In the genomic region with DNA sequence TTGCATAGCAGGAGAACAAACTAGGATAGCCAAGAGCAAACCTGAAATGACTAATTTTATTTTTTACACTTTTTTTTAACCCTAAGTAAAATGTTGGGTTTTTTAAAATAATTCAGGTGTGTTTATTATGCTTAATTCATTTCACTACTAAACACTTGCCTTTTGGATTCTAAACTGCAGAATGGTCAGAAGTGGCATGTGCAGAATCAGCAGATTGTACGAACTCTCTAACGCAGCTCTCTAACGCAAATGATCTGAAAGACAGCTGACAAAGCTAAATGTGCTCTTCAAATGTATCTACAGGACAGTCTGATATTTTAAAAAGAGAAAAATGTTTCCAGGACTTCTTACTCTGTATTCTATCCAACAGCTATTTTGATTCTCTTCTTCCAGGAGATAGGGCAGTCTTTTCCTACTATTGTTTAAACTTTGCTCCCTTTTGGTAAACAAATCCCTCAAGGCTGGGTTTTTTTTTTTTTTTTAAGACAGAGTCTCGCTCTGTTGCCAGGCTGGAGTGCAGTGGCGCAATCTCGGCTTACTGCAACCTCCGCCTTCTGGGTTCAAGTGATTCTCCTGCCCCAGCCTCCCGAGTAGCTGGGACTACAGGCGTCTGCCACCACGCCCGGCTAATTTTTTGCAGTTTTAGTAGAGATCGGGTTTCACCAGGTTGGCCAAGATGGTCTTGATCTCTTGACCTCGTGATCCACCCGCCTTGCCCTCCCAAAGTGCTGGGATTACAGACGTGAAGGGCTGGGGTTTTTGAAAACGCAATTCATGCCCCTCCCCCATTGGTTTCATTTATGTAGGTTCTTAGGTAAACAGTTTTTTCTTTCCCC, we compare ENCODE assay signal across 2 cellular contexts.
TF ChIP-seq lines count a peak whose summit lies in the region.

No MANE protein-coding gene starts in this region.

TF ChIP-seq in SK-N-SH, 30 proteins besides CTCF, POLR2A, EP300 and RAD21:
- TF ChIP-seq MXI1 (IDR thresholded peaks at IDR 0.05; ENCODE audit: low read depth, low read length) (no peak), FOSL2 (IDR thresholded peaks at IDR 0.05; ENCODE audit: borderline replicate concordance, low read depth) (no peak), FOXJ3 (CRISPR knock-in tag; IDR thresholded peaks at IDR 0.05) (no peak), MEF2A (IDR thresholded peaks at IDR 0.05; ENCODE audit: borderline replicate concordance, low read depth) (no peak), NRF1 (IDR thresholded peaks at IDR 0.05; ENCODE audit: low read depth, low read length) (no peak), TAF1 (IDR thresholded peaks at IDR 0.05; ENCODE audit: borderline replicate concordance, low read depth, low read length) (no peak)
- TF ChIP-seq, protein P1, sequence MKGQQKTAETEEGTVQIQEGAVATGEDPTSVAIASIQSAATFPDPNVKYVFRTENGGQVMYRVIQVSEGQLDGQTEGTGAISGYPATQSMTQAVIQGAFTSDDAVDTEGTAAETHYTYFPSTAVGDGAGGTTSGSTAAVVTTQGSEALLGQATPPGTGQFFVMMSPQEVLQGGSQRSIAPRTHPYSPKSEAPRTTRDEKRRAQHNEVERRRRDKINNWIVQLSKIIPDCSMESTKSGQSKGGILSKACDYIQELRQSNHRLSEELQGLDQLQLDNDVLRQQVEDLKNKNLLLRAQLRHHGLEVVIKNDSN (IDR thresholded peaks at IDR 0.05; ENCODE audit: borderline replicate concordance, low read depth), result no peak
- TF ChIP-seq, protein P2, sequence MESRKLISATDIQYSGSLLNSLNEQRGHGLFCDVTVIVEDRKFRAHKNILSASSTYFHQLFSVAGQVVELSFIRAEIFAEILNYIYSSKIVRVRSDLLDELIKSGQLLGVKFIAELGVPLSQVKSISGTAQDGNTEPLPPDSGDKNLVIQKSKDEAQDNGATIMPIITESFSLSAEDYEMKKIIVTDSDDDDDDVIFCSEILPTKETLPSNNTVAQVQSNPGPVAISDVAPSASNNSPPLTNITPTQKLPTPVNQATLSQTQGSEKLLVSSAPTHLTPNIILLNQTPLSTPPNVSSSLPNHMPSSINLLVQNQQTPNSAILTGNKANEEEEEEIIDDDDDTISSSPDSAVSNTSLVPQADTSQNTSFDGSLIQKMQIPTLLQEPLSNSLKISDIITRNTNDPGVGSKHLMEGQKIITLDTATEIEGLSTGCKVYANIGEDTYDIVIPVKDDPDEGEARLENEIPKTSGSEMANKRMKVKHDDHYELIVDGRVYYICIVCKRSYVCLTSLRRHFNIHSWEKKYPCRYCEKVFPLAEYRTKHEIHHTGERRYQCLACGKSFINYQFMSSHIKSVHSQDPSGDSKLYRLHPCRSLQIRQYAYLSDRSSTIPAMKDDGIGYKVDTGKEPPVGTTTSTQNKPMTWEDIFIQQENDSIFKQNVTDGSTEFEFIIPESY (IDR thresholded peaks at IDR 0.05; ENCODE audit: borderline replicate concordance, low read depth), result no peak

TF ChIP-seq in SK-N-SH treated with all-trans-retinoic acid at 6 μM for 48 hours, 23 proteins besides CTCF, POLR2A, EP300 and RAD21:
- TF ChIP-seq, protein P3, sequence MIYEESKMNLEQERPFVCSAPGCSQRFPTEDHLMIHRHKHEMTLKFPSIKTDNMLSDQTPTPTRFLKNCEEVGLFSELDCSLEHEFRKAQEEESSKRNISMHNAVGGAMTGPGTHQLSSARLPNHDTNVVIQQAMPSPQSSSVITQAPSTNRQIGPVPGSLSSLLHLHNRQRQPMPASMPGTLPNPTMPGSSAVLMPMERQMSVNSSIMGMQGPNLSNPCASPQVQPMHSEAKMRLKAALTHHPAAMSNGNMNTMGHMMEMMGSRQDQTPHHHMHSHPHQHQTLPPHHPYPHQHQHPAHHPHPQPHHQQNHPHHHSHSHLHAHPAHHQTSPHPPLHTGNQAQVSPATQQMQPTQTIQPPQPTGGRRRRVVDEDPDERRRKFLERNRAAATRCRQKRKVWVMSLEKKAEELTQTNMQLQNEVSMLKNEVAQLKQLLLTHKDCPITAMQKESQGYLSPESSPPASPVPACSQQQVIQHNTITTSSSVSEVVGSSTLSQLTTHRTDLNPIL (CRISPR knock-in tag; IDR thresholded peaks at IDR 0.05; ENCODE audit: low read depth), result no peak
- TF ChIP-seq GLIS3 (CRISPR knock-in tag; IDR thresholded peaks at IDR 0.05) (no peak), ESRRG (CRISPR knock-in tag; IDR thresholded peaks at IDR 0.05) (no peak), ISL1 (CRISPR knock-in tag; IDR thresholded peaks at IDR 0.05) (no peak), TCF4 (CRISPR knock-in tag; IDR thresholded peaks at IDR 0.05; ENCODE audit: borderline replicate concordance) (no peak), BACH2 (CRISPR knock-in tag; IDR thresholded peaks at IDR 0.05; ENCODE audit: borderline replicate concordance) (no peak), OSR1 (CRISPR knock-in tag; IDR thresholded peaks at IDR 0.05) (no peak), ZNF8 (CRISPR knock-in tag; IDR thresholded peaks at IDR 0.05) (no peak), ZFP3 (CRISPR knock-in tag; IDR thresholded peaks at IDR 0.05) (no peak), ARNTL (CRISPR knock-in tag; IDR thresholded peaks at IDR 0.05; ENCODE audit: borderline replicate concordance, low read depth) (no peak), CSDC2 (CRISPR knock-in tag; IDR thresholded peaks at IDR 0.05) (no peak), ZNF70 (CRISPR knock-in tag; IDR thresholded peaks at IDR 0.05) (no peak), ZFP30 (CRISPR knock-in tag; IDR thresholded peaks at IDR 0.05) (no peak), ZNF565 (CRISPR knock-in tag; conservative IDR thresholded peaks at IDR 0.05; ENCODE audit: low read depth) (no peak)
- TF ChIP-seq, protein P4, sequence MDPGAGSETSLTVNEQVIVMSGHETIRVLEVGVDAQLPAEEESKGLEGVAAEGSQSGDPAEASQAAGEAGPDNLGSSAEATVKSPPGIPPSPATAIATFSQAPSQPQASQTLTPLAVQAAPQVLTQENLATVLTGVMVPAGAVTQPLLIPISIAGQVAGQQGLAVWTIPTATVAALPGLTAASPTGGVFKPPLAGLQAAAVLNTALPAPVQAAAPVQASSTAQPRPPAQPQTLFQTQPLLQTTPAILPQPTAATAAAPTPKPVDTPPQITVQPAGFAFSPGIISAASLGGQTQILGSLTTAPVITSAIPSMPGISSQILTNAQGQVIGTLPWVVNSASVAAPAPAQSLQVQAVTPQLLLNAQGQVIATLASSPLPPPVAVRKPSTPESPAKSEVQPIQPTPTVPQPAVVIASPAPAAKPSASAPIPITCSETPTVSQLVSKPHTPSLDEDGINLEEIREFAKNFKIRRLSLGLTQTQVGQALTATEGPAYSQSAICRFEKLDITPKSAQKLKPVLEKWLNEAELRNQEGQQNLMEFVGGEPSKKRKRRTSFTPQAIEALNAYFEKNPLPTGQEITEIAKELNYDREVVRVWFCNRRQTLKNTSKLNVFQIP (CRISPR knock-in tag; IDR thresholded peaks at IDR 0.05; ENCODE audit: borderline replicate concordance, low read depth), result no peak
